Comparison of ENCODE assay signal across 1 cellular context in the genomic region with DNA sequence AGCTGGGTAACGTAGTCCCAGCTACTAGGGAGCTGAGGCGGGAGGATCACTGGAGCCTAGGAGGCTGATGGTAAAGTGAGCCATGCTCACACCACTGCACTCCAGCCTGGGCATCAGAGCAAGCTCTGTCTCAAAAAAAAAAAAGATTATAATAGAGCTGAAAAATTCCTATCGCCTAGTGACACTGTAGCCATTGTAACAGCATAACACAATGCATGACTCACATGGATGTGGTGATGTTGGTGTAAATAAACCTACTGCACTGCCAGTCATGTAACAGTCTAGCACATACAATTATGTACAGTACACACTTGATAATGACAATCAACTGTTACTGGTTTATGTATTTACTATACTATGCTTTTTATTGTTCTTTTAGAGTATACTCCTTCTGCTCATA.
TF ChIP-seq lines count a peak whose summit lies in the region.

No MANE protein-coding gene starts in this region.

TF ChIP-seq in HepG2, 621 proteins besides CTCF, POLR2A, EP300 and RAD21 (continued from another document):
- TF ChIP-seq, protein P1, sequence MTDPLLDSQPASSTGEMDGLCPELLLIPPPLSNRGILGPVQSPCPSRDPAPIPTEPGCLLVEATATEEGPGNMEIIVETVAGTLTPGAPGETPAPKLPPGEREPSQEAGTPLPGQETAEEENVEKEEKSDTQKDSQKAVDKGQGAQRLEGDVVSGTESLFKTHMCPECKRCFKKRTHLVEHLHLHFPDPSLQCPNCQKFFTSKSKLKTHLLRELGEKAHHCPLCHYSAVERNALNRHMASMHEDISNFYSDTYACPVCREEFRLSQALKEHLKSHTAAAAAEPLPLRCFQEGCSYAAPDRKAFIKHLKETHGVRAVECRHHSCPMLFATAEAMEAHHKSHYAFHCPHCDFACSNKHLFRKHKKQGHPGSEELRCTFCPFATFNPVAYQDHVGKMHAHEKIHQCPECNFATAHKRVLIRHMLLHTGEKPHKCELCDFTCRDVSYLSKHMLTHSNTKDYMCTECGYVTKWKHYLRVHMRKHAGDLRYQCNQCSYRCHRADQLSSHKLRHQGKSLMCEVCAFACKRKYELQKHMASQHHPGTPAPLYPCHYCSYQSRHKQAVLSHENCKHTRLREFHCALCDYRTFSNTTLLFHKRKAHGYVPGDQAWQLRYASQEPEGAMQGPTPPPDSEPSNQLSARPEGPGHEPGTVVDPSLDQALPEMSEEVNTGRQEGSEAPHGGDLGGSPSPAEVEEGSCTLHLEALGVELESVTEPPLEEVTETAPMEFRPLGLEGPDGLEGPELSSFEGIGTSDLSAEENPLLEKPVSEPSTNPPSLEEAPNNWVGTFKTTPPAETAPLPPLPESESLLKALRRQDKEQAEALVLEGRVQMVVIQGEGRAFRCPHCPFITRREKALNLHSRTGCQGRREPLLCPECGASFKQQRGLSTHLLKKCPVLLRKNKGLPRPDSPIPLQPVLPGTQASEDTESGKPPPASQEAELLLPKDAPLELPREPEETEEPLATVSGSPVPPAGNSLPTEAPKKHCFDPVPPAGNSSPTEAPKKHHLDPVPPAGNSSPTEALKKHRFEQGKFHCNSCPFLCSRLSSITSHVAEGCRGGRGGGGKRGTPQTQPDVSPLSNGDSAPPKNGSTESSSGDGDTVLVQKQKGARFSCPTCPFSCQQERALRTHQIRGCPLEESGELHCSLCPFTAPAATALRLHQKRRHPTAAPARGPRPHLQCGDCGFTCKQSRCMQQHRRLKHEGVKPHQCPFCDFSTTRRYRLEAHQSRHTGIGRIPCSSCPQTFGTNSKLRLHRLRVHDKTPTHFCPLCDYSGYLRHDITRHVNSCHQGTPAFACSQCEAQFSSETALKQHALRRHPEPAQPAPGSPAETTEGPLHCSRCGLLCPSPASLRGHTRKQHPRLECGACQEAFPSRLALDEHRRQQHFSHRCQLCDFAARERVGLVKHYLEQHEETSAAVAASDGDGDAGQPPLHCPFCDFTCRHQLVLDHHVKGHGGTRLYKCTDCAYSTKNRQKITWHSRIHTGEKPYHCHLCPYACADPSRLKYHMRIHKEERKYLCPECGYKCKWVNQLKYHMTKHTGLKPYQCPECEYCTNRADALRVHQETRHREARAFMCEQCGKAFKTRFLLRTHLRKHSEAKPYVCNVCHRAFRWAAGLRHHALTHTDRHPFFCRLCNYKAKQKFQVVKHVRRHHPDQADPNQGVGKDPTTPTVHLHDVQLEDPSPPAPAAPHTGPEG (CRISPR knock-in tag; IDR thresholded peaks at IDR 0.05) = no peak
- no peak for TF ChIP-seq MXI1 (IDR thresholded peaks at IDR 0.05; ENCODE audit: borderline replicate concordance, low read depth, low read length)
- TF ChIP-seq ZNF484 (CRISPR knock-in tag; IDR thresholded peaks at IDR 0.05; ENCODE audit: borderline replicate concordance, low read depth) = no peak
- TF ChIP-seq, protein P2, sequence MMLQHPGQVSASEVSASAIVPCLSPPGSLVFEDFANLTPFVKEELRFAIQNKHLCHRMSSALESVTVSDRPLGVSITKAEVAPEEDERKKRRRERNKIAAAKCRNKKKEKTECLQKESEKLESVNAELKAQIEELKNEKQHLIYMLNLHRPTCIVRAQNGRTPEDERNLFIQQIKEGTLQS (CRISPR knock-in tag; IDR thresholded peaks at IDR 0.05) = no peak
